1 cellular context compared by ENCODE assay signal in genomic region chr11:84036664-84037194, GRCh38.
TF ChIP-seq lines count a peak whose summit lies in the region.

No MANE protein-coding gene starts in this region.

TF ChIP-seq in HepG2, 621 proteins besides CTCF, POLR2A, EP300 and RAD21 (continued from another document):
- TF ChIP-seq PRDM4 (CRISPR knock-in tag; IDR thresholded peaks at IDR 0.05; ENCODE audit: borderline replicate concordance) (no peak), THAP7 (CRISPR knock-in tag; IDR thresholded peaks at IDR 0.05) (no peak), HNF4A (CRISPR knock-in tag; IDR thresholded peaks at IDR 0.05) (no peak), NFKBIZ (CRISPR knock-in tag; IDR thresholded peaks at IDR 0.05) (no peak), KLF12 (CRISPR knock-in tag; IDR thresholded peaks at IDR 0.05; ENCODE audit: borderline replicate concordance) (no peak), DPF2 (CRISPR knock-in tag; IDR thresholded peaks at IDR 0.05; ENCODE audit: borderline replicate concordance, low read depth) (no peak), RAD51 (IDR thresholded peaks at IDR 0.05; ENCODE audit: borderline replicate concordance) (no peak), MEIS2 (CRISPR knock-in tag; IDR thresholded peaks at IDR 0.05) (no peak), RNF2 (conservative IDR thresholded peaks at IDR 0.05; ENCODE audit: low read depth) (no peak), RBAK (CRISPR knock-in tag; IDR thresholded peaks at IDR 0.05) (no peak)
- TF ChIP-seq, protein P1, sequence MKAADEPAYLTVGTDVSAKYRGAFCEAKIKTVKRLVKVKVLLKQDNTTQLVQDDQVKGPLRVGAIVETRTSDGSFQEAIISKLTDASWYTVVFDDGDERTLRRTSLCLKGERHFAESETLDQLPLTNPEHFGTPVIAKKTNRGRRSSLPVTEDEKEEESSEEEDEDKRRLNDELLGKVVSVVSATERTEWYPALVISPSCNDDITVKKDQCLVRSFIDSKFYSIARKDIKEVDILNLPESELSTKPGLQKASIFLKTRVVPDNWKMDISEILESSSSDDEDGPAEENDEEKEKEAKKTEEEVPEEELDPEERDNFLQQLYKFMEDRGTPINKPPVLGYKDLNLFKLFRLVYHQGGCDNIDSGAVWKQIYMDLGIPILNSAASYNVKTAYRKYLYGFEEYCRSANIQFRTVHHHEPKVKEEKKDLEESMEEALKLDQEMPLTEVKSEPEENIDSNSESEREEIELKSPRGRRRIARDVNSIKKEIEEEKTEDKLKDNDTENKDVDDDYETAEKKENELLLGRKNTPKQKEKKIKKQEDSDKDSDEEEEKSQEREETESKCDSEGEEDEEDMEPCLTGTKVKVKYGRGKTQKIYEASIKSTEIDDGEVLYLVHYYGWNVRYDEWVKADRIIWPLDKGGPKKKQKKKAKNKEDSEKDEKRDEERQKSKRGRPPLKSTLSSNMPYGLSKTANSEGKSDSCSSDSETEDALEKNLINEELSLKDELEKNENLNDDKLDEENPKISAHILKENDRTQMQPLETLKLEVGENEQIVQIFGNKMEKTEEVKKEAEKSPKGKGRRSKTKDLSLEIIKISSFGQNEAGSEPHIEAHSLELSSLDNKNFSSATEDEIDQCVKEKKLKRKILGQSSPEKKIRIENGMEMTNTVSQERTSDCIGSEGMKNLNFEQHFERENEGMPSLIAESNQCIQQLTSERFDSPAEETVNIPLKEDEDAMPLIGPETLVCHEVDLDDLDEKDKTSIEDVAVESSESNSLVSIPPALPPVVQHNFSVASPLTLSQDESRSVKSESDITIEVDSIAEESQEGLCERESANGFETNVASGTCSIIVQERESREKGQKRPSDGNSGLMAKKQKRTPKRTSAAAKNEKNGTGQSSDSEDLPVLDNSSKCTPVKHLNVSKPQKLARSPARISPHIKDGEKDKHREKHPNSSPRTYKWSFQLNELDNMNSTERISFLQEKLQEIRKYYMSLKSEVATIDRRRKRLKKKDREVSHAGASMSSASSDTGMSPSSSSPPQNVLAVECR (CRISPR knock-in tag; IDR thresholded peaks at IDR 0.05; ENCODE audit: borderline replicate concordance): no peak
